8 cellular contexts compared by ENCODE assay signal in the genomic region with DNA sequence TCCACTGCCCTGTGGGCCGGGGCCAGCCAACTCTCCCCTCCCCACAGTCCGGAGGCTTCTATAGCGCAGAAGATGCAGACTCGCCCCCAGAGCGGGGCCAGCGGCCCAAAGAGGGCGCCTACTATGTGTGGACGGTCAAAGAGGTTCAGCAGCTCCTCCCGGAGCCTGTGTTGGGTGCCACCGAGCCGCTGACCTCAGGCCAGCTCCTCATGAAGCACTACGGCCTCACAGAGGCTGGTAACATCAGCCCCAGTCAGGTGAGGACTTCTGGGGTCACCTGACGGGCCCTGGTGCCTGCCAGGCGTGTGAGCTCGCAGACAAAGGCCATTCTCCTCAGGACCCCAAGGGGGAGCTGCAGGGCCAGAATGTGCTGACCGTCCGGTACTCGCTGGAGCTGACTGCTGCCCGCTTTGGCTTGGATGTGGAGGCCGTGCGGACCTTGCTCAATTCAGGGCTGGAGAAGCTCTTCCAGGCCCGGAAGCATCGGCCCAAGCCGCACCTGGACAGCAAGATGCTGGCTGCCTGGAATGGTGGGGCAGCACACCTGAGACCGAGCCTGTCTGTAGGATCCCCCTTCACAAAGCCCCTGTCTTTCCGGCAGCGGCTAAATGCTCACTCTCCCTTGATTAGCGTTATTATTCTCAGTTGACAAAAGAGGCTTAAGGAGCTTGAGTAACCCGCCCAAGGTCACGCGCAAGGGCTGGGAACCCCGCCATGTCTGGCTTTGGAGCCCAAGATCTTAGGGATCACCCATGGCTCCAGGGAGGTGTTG. TPM values are rescaled to one million over a fixed set of nuclear protein-coding genes. Genes with fewer than 3 reads are reported as not detected.
DNase-seq lines count a peak whose midpoint lies in the region; ATAC-seq and TF ChIP-seq lines count a peak whose summit lies in the region.

No MANE protein-coding gene starts in this region.

- ATAC-seq in right lobe of liver = peak; percentile 73 to 81 (median 78)
- ATAC-seq in CD8-positive, alpha-beta T cell = no peak

- H3K27ac ChIP-seq in right lobe of liver = no peak overlapping the region
- peak overlapping the region; percentile 38 to 58 for H3K27ac ChIP-seq in uterus
- H3K27ac ChIP-seq in CD8-positive, alpha-beta T cell (ENCODE audit: low read depth, low read length) = no peak overlapping the region

- no peaks in the 10 kb centered on the region for H3K9me3 Mint-ChIP-seq in CD8-positive, alpha-beta T cell

- peaks cover 9% of the 10 kb centered on the region for H3K4me1 Mint-ChIP-seq in CD8-positive, alpha-beta T cell (ENCODE audit: low read depth)

- H3K4me3 Mint-ChIP-seq in CD8-positive, alpha-beta T cell = no peak overlapping the region

- TF ChIP-seq CTCF in GM12875 (IDR thresholded peaks at IDR 0.05; ENCODE audit: borderline replicate concordance, insufficient read depth, low read depth, low read length) (peak; percentile 77), right lobe of liver (IDR thresholded peaks at IDR 0.05) (peak; percentile 78 to 92 (median 81)), uterus (IDR thresholded peaks at IDR 0.05) (peak; percentile 88 to 96 (median 92))
- TF ChIP-seq CTCF in CD8-positive, alpha-beta T cell (IDR thresholded peaks at IDR 0.05) = no peak

- TF ChIP-seq POLR2A in right lobe of liver (IDR thresholded peaks at IDR 0.05) = no peak
- TF ChIP-seq POLR2A in uterus (IDR thresholded peaks at IDR 0.05) = peak in 1 of 2 donors; percentile 33

- H3K9me3 ChIP-seq in right lobe of liver (no peaks in the 10 kb centered on the region), uterus (no peaks in the 10 kb centered on the region)
- no peaks in the 10 kb centered on the region for H3K9me3 ChIP-seq in CD8-positive, alpha-beta T cell (ENCODE audit: low read length)

- WGBS in right lobe of liver (ENCODE audit: insufficient coverage, low coverage, low lambda C conversion rate, missing lambda C conversion rate) = 27% methylated on average over 9 of the region's 32 CpGs

- H3K4me1 ChIP-seq in right lobe of liver (peaks cover 0 to 28% (median 11%) of the 10 kb centered on the region in 4 donors), uterus (no peaks in the 10 kb centered on the region)
- peaks cover 14% of the 10 kb centered on the region for H3K4me1 ChIP-seq in CD8-positive, alpha-beta T cell (ENCODE audit: insufficient read depth, low read length)

- peaks cover 14% of the 10 kb centered on the region for H3K36me3 Mint-ChIP-seq in CD8-positive, alpha-beta T cell

- no peaks in the 10 kb centered on the region for H3K27me3 Mint-ChIP-seq in CD8-positive, alpha-beta T cell (ENCODE audit: low read depth)

- DNase-seq in A172 (ENCODE audit: low spot score) (peak; percentile 79), NCI-H82 (lab: John Stamatoyannopoulos, UW) (peak; percentile 95), cerebellum (ENCODE audit: low spot score) (peak; percentile 92), right lobe of liver (peak; percentile 83 to 91 (median 89)), uterus (peak; percentile 87)
- DNase-seq in CD8-positive, alpha-beta T cell = no peak
- DNase-seq in stimulated activated CD4-positive, alpha-beta T cell treated with anti-CD3 and anti-CD28 coated beads, Interleukin-1b, Interleukin-23, amount 100 ng/mL, for 48 hours = no peak

- peaks cover 0 to 5% (median 0%) of the 10 kb centered on the region in 4 donors for H3K36me3 ChIP-seq in right lobe of liver
- H3K36me3 ChIP-seq in uterus = no peaks in the 10 kb centered on the region
- H3K36me3 ChIP-seq in CD8-positive, alpha-beta T cell (ENCODE audit: insufficient read depth, low read length) = no peaks in the 10 kb centered on the region

- no peak overlapping the region for H3K27ac Mint-ChIP-seq in CD8-positive, alpha-beta T cell

- CTCF ChIA-PET in CD8-positive, alpha-beta T cell (lab: Charles Lee) = interaction anchor here (1.2 to 2.7 kb wide), 4 partner anchors 12 to 266 kb away, joined by 4 to 14 read pairs (median 5); no protein-coding TSS in a partner anchor

- POLR2A ChIA-PET in CD8-positive, alpha-beta T cell (lab: Charles Lee) = no interaction called here

- H3K27me3 ChIP-seq in right lobe of liver (no peaks in the 10 kb centered on the region), uterus (no peaks in the 10 kb centered on the region)
- no peaks in the 10 kb centered on the region for H3K27me3 ChIP-seq in CD8-positive, alpha-beta T cell (ENCODE audit: insufficient read depth, low read length)

- intact Hi-C loops in right lobe of liver (cut with DNase I) = loop anchor here (5.0 to 10.0 kb wide), 4 partner anchors 66 to 284 kb away; a partner anchor contains a TSS
- intact Hi-C loops in uterus (cut with DNase I; ENCODE audit: low total_unique reads) = no loop called here
- intact Hi-C loops in CD8-positive, alpha-beta T cell (cut with DNase I, micrococcal nuclease) = no loop called here

- H3K4me3 ChIP-seq in GM12875 (ENCODE audit: low read depth, low read length) (no peak overlapping the region), right lobe of liver (no peak overlapping the region), uterus (no peak overlapping the region)
- H3K4me3 ChIP-seq in CD8-positive, alpha-beta T cell (ENCODE audit: low read depth, low read length) = no peak overlapping the region

RNA-seq across cellular contexts. Expression of a gene that starts 3.9 kb away (rescaled TPM):
- 80.7 and 97.7 TPM in 2 replicates for total RNA-seq in A172 (2014; rRNA removed; shearing (Covaris generic))
- total RNA-seq in cerebellum = 15.6 TPM
- total RNA-seq in right lobe of liver = 100 to 1,000 TPM in 1 of 6 experiments, 10 to 100 TPM in 5; 29.6 to 203 (median 34.2) TPM
- 10 to 100 TPM; 39.7 to 57.2 (median 46.2) TPM for total RNA-seq in uterus
- total RNA-seq in CD8-positive, alpha-beta T cell = 10 to 100 TPM; 33.0 to 37.2 TPM

RNA-seq across cellular contexts. Expression of a gene that starts 9.7 kb away (rescaled TPM):
- total RNA-seq in A172 (2014; rRNA removed; shearing (Covaris generic)) = 0.17 and 0.81 TPM in 2 replicates
- 32.8 TPM for total RNA-seq in cerebellum
- not detected for total RNA-seq in right lobe of liver
- total RNA-seq in uterus = 10 to 100 TPM in 2 of 4 donors, under 1 TPM in 2; under 0.01 to 28.9 (median 6.0) TPM
- under 1 TPM in 1 of 2 experiments, not detected in 1; 0.03 TPM for total RNA-seq in CD8-positive, alpha-beta T cell

RNA-seq across cellular contexts. Expression of a gene that starts 18.3 kb away (rescaled TPM):
- 0.14 TPM in 1 of 2 replicates, not detected in the other for total RNA-seq in A172 (2014; rRNA removed; shearing (Covaris generic))
- 0.18 TPM for total RNA-seq in cerebellum
- total RNA-seq in right lobe of liver = under 1 TPM in 2 of 6 experiments, not detected in 4; 0.06 to 0.27 TPM
- total RNA-seq in uterus = 10 to 100 TPM in 1 of 4 donors, under 1 TPM in 1, not detected in 2; 0.30 to 41.1 TPM
- not detected for total RNA-seq in CD8-positive, alpha-beta T cell

RNA-seq across cellular contexts. Expression of a gene that starts 42.6 kb away (rescaled TPM):
- not detected in 2 replicates for total RNA-seq in A172 (2014; rRNA removed; shearing (Covaris generic))
- total RNA-seq in cerebellum (0.91 TPM), right lobe of liver (under 1 TPM in 1 of 6 experiments, not detected in 5; 0.51 TPM), uterus (10 to 100 TPM in 1 of 4 donors, 1 to 10 TPM in 3; 2.7 to 11.5 (median 5.1) TPM)
- total RNA-seq in CD8-positive, alpha-beta T cell = 1 to 10 TPM; 3.4 to 3.5 TPM

Comparison
In these comparisons a context has a peak if more than half of its experiments do, and no peak if none do; other contexts are left out.
1. DNase-seq: peak in A172 (single experiment), NCI-H82 (single experiment), cerebellum (single experiment), right lobe of liver (3 of 3) and uterus (2 of 2); none in CD8-positive, alpha-beta T cell (0 of 7) and stimulated activated CD4-positive, alpha-beta T cell treated with anti-CD3 and anti-CD28 coated beads, Interleukin-1b, Interleukin-23, amount 100 ng/mL, for 48 hours (single experiment).
2. H3K27ac ChIP-seq: peak in uterus (2 of 2); none in right lobe of liver (0 of 3) and CD8-positive, alpha-beta T cell (single experiment).
3. intact Hi-C loops: an anchor here in right lobe of liver (5.0 to 10.0 kb wide); none called in uterus and CD8-positive, alpha-beta T cell.